ENCODE assay signal across 11 cellular contexts in the genomic region with DNA sequence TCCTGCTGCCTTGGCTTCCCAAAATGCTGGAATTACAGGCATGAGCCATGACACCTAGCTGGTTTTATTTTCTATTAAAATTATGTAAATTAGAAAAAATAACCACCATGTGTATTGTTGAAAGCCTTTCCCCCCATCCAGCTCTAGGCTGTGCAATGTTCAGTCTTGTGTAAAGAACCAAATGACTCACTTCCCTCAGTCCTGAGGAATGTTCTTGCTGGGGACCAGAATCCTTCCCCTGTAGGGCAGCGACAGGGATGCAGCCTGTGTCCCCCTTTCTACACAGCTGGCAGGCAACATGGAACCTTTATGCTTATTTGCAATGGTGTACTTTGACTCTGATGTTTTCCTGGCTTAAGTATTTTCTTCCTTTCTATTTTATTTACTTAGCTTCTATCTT. TPM values are rescaled to one million over a fixed set of nuclear protein-coding genes. Genes with fewer than 3 reads are reported as not detected.
DNase-seq lines count a peak whose midpoint lies in the region; ATAC-seq and TF ChIP-seq lines count a peak whose summit lies in the region.
"Had no signal": no experiment of that assay in that cellular context is flagged by ENCODE, and none has a peak within 500 bp of the region (broad histone marks: within the 10 kb centered on the region; RNA-seq: fewer than 3 reads in every experiment).

No MANE protein-coding gene starts in this region.

- peaks cover 0 to 17% (median 0%) of the 10 kb centered on the region in 7 donors for H3K4me1 Mint-ChIP-seq in naive thymus-derived CD4-positive, alpha-beta T cell

- no peak overlapping the region for H3K27ac Mint-ChIP-seq in naive thymus-derived CD4-positive, alpha-beta T cell
- H3K27ac Mint-ChIP-seq: natural killer cell had no signal

- H3K36me3 ChIP-seq in MM.1S (replicated peaks; ENCODE audit: insufficient read depth, low read length) (no peaks in the 10 kb centered on the region), mammary epithelial cell (ENCODE audit: insufficient read depth, low read length) (peaks cover 5% of the 10 kb centered on the region), left ventricle myocardium inferior (no peaks in the 10 kb centered on the region)
- H3K36me3 ChIP-seq in naive thymus-derived CD4-positive, alpha-beta T cell (ENCODE audit: control insufficient read depth in 2 of 3, insufficient read depth in 3 of 3, low read length in 3 of 3), result no peaks in the 10 kb centered on the region
- H3K36me3 ChIP-seq: HAP-1 had no signal

- no peak overlapping the region for H3K27ac ChIP-seq in MM.1S (ENCODE audit: low read length)
- no peak overlapping the region for H3K27ac ChIP-seq in mammary epithelial cell (ENCODE audit: insufficient read depth, low read depth, low read length)
- no peak overlapping the region for H3K27ac ChIP-seq in naive thymus-derived CD4-positive, alpha-beta T cell (ENCODE audit: low read depth, low read length)
- no peak overlapping the region for H3K27ac ChIP-seq in left ventricle myocardium inferior (replicated peaks)
- H3K27ac ChIP-seq: esophagus squamous epithelium had no signal

- intact Hi-C loops in mammary epithelial cell (cut with micrococcal nuclease), result no loop called here
- intact Hi-C loops in naive thymus-derived CD4-positive, alpha-beta T cell (cut with micrococcal nuclease), result no loop called here
- intact Hi-C loops in left ventricle myocardium inferior (cut with micrococcal nuclease), result no loop called here

- POLR2A ChIA-PET in naive thymus-derived CD4-positive, alpha-beta T cell (lab: Charles Lee), result interaction anchor here (0.6 kb wide), 1 partner anchor 181 kb away, joined by 3 read pairs; no protein-coding TSS in a partner anchor

- ATAC-seq in GM19043 (IDR thresholded peaks at IDR 0.05; ENCODE audit: low read depth, unreplicated experiment) (peak; percentile 38), HG03460 (IDR thresholded peaks at IDR 0.05; ENCODE audit: unreplicated experiment) (no peak), GM21390 (IDR thresholded peaks at IDR 0.05; ENCODE audit: unreplicated experiment) (no peak)
- ATAC-seq in naive thymus-derived CD4-positive, alpha-beta T cell, result peak; percentile 46
- ATAC-seq: natural killer cell had no signal

- DNase-seq in MM.1S (no peak), mammary epithelial cell (peak; percentile 62), left ventricle myocardium inferior (no peak)
- DNase-seq in naive thymus-derived CD4-positive, alpha-beta T cell, result no peak
- no peak for DNase-seq in stimulated activated CD4-positive, alpha-beta T cell treated with anti-CD3 and anti-CD28 coated beads, Interleukin-12 subunit alpha, Interleukin-12 subunit beta, amount 100 ng/mL, for 4 hours
- DNase-seq: esophagus squamous epithelium, natural killer cell had no signal

- H3K4me3 ChIP-seq in MM.1S (ENCODE audit: low read length) (no peak overlapping the region), mammary epithelial cell (replicated peaks in 1 of 3; ENCODE audit: insufficient read depth in 1 of 3, low read depth in 2 of 3, low read length in 3 of 3) (no peak overlapping the region), left ventricle myocardium inferior (no peak overlapping the region)
- no peak overlapping the region for H3K4me3 ChIP-seq in naive thymus-derived CD4-positive, alpha-beta T cell (ENCODE audit: low read length)
- H3K4me3 ChIP-seq: esophagus squamous epithelium, HAP-1 had no signal

- no peaks in the 10 kb centered on the region for H3K9me3 Mint-ChIP-seq in naive thymus-derived CD4-positive, alpha-beta T cell
- H3K9me3 Mint-ChIP-seq: natural killer cell had no signal

- dilution Hi-C loops in mammary epithelial cell (cut with HindIII; ENCODE audit: low sequenced_read_pairs), result no loop called here

- H3K9ac ChIP-seq in MM.1S (ENCODE audit: low read length), result no peak overlapping the region
- no peak overlapping the region for H3K9ac ChIP-seq in mammary epithelial cell (ENCODE audit: insufficient read depth, low read length)

- in situ Hi-C loops in mammary epithelial cell (cut with MboI; ENCODE audit: low sequenced_read_pairs in 2 of 2), result no loop called here

- H3K27me3 Mint-ChIP-seq in naive thymus-derived CD4-positive, alpha-beta T cell, result peaks cover 0 to 20% (median 5%) of the 10 kb centered on the region in 5 donors

- TF ChIP-seq CTCF in MM.1S (IDR thresholded peaks at IDR 0.05; ENCODE audit: low read length), result no peak
- TF ChIP-seq CTCF in mammary epithelial cell (conservative IDR thresholded peaks at IDR 0.05 in 1 of 2, IDR thresholded peaks at IDR 0.05 in 1 of 2; ENCODE audit: extremely low read depth in 1 of 2, insufficient read depth in 1 of 2, low read depth in 1 of 2, low read length in 2 of 2), result peak; percentile 11 to 31
- TF ChIP-seq CTCF in left ventricle myocardium inferior (IDR thresholded peaks at IDR 0.05; ENCODE audit: borderline replicate concordance), result no peak

- no peak overlapping the region for H3K4me2 ChIP-seq in MM.1S (ENCODE audit: low read depth, low read length)
- peak overlapping the region; percentile 28 for H3K4me2 ChIP-seq in mammary epithelial cell (ENCODE audit: insufficient read depth, low read depth, low read length)

- H3K9me2 ChIP-seq in MM.1S (replicated peaks; ENCODE audit: insufficient read depth, low read length), result no peaks in the 10 kb centered on the region

- H3K36me3 Mint-ChIP-seq in naive thymus-derived CD4-positive, alpha-beta T cell, result peaks cover 0 to 1% (median 0%) of the 10 kb centered on the region in 5 donors
- H3K36me3 Mint-ChIP-seq: natural killer cell had no signal

- no TSS peak for BruUV-seq in mammary epithelial cell (replicated peaks; lab: Mats Ljungman, UMichigan)

- H3K79me2 ChIP-seq in MM.1S (ENCODE audit: low read length), result no peaks in the 10 kb centered on the region
- H3K79me2 ChIP-seq in mammary epithelial cell (ENCODE audit: insufficient read depth, low read length), result peaks cover 17% of the 10 kb centered on the region

- no peak overlapping the region for H3K4me3 Mint-ChIP-seq in naive thymus-derived CD4-positive, alpha-beta T cell
- H3K4me3 Mint-ChIP-seq: natural killer cell had no signal

- H3K27me3 ChIP-seq in MM.1S (replicated peaks; ENCODE audit: insufficient read depth, low read length), result no peaks in the 10 kb centered on the region
- no peaks in the 10 kb centered on the region for H3K27me3 ChIP-seq in mammary epithelial cell (ENCODE audit: insufficient read depth, low read length)
- no peaks in the 10 kb centered on the region for H3K27me3 ChIP-seq in naive thymus-derived CD4-positive, alpha-beta T cell (ENCODE audit: control insufficient read depth in 2 of 2, insufficient read depth in 2 of 2, low read length in 2 of 2)
- peaks cover 13% of the 10 kb centered on the region for H3K27me3 ChIP-seq in left ventricle myocardium inferior (ENCODE audit: low read depth)
- H3K27me3 ChIP-seq: esophagus squamous epithelium had no signal

- H4K20me1 ChIP-seq in MM.1S (ENCODE audit: insufficient read depth, low read length), result no peaks in the 10 kb centered on the region
- H4K20me1 ChIP-seq in mammary epithelial cell (ENCODE audit: insufficient read depth, low read length), result no peaks in the 10 kb centered on the region

- H3K9me3 ChIP-seq in MM.1S (replicated peaks; ENCODE audit: insufficient read depth, low read length) (no peaks in the 10 kb centered on the region), mammary epithelial cell (replicated peaks; ENCODE audit: insufficient read depth, low read length) (no peaks in the 10 kb centered on the region), left ventricle myocardium inferior (replicated peaks) (no peaks in the 10 kb centered on the region)
- H3K9me3 ChIP-seq in naive thymus-derived CD4-positive, alpha-beta T cell (ENCODE audit: control insufficient read depth in 2 of 3, low read length in 3 of 3), result no peaks in the 10 kb centered on the region
- H3K9me3 ChIP-seq: esophagus squamous epithelium, HAP-1 had no signal

- 0% methylated on average over 1 of the region's 1 CpG for WGBS in mammary epithelial cell (ENCODE audit: low coverage, missing lambda C conversion rate)

- no peaks in the 10 kb centered on the region for H3F3A ChIP-seq in MM.1S (ENCODE audit: insufficient read depth, low read length)

- CTCF ChIA-PET in mammary epithelial cell (lab: Charles Lee; ENCODE audit: low non-redundant PET), result interaction anchor here (0.6 kb wide), 1 partner anchor 88 kb away, joined by 3 read pairs; no protein-coding TSS in a partner anchor
- CTCF ChIA-PET in naive thymus-derived CD4-positive, alpha-beta T cell (lab: Charles Lee), result no interaction called here

- H3K4me1 ChIP-seq in MM.1S (ENCODE audit: low read length) (peaks cover 21% of the 10 kb centered on the region), mammary epithelial cell (ENCODE audit: insufficient read depth, low read length) (peaks cover 26% of the 10 kb centered on the region), left ventricle myocardium inferior (no peaks in the 10 kb centered on the region)
- no peaks in the 10 kb centered on the region for H3K4me1 ChIP-seq in naive thymus-derived CD4-positive, alpha-beta T cell (ENCODE audit: control insufficient read depth in 2 of 2, insufficient read depth in 2 of 2, low read length in 2 of 2)
- H3K4me1 ChIP-seq: HAP-1 had no signal

- H2AFZ ChIP-seq in MM.1S (ENCODE audit: low read length) (0 out of 2 replicates have a peak overlapping the region, but pooled peaks have one; percentile 54), mammary epithelial cell (ENCODE audit: low read depth, low read length) (no peak overlapping the region)

RNA-seq across cellular contexts. Expression of a gene that starts 29.4 kb away (rescaled TPM):
- total RNA-seq in mammary epithelial cell, result 10 to 100 TPM; 54.9 to 75.3 TPM
- polyA plus RNA-seq in mammary epithelial cell, result 82.2 TPM
- 263 TPM for polyA minus RNA-seq in mammary epithelial cell
- total RNA-seq in naive thymus-derived CD4-positive, alpha-beta T cell, result under 1 TPM in 2 of 5 experiments, not detected in 3; 0.24 to 0.34 TPM
- polyA plus RNA-seq in naive thymus-derived CD4-positive, alpha-beta T cell, result under 1 TPM in 1 of 2 donors, not detected in 1; 0.54 TPM
- total RNA-seq in left ventricle myocardium inferior, result 3.6 TPM
- total RNA-seq: natural killer cell had no signal

Comparison
In these comparisons a context has a peak if more than half of its experiments do, and no peak if none do; other contexts are left out.
1. ATAC-seq: peak in GM19043 (single experiment) and naive thymus-derived CD4-positive, alpha-beta T cell (single experiment); none in HG03460 (single experiment) and GM21390 (single experiment).
2. CTCF ChIP-seq: peak in mammary epithelial cell (2 of 2); none in MM.1S (single experiment) and left ventricle myocardium inferior (single experiment).
3. RNA of a gene that starts 29.4 kb away (total RNA-seq): 54.9 to 75.3 TPM in mammary epithelial cell; 3.6 TPM in left ventricle myocardium inferior (single experiment) and 0.24 to 0.34 TPM in naive thymus-derived CD4-positive, alpha-beta T cell; every median in the first group is over 10 times any median in the second.